ENCODE assay signal across 27 cellular contexts in genomic region chr3:63437858-63438257, GRCh38.
"Had no signal": no experiment of that assay in that cellular context is flagged by ENCODE, and none has a peak within 500 bp of the region (broad histone marks: within the 10 kb centered on the region; RNA-seq: fewer than 3 reads in every experiment).

No MANE protein-coding gene starts in this region.

- H3K4me1 Mint-ChIP-seq: mesothelial cell of epicardium had no signal

- H3K27ac Mint-ChIP-seq: dendritic cell treated with granulocyte-macrophage colony-stimulating factor and Interleukin-4, amounts not matched to agents 40 ng/mL and 50 ng/mL, for 4 days; effector memory CD8-positive, alpha-beta T cell; endodermal cell; mesothelial cell of epicardium had no signal

- H3K36me3 Mint-ChIP-seq: mesothelial cell of epicardium had no signal

- H3K27me3 Mint-ChIP-seq: dendritic cell treated with granulocyte-macrophage colony-stimulating factor and Interleukin-4, amounts not matched to agents 40 ng/mL and 50 ng/mL, for 4 days; effector memory CD8-positive, alpha-beta T cell had no signal

- H3K9me3 Mint-ChIP-seq: dendritic cell treated with granulocyte-macrophage colony-stimulating factor and Interleukin-4, amounts not matched to agents 40 ng/mL and 50 ng/mL, for 4 days; endodermal cell; mesothelial cell of epicardium had no signal

- H3K9me3 ChIP-seq: colonic mucosa, esophagus squamous epithelium, gastrocnemius medialis, heart right ventricle, left lung, lower lobe of right lung, mucosa of descending colon had no signal

- H3K36me3 ChIP-seq: colonic mucosa, esophagus squamous epithelium, gastrocnemius medialis, heart right ventricle, left lung, lower lobe of right lung had no signal

- H3K4me3 ChIP-seq: colonic mucosa, esophagus squamous epithelium, gastrocnemius medialis, heart right ventricle, left lung, lower lobe of right lung, mucosa of descending colon had no signal

- H3K27ac ChIP-seq: colonic mucosa, epithelial cell of prostate, esophagus squamous epithelium, gastrocnemius medialis, heart right ventricle, left lung, lower lobe of right lung had no signal

- H3K4me3 Mint-ChIP-seq: dendritic cell treated with granulocyte-macrophage colony-stimulating factor and Interleukin-4, amounts not matched to agents 40 ng/mL and 50 ng/mL, for 4 days; effector memory CD8-positive, alpha-beta T cell; endodermal cell; mesothelial cell of epicardium had no signal

- DNase-seq: colonic mucosa; cortex of kidney; effector CD8-positive, alpha-beta T cell; effector memory CD8-positive, alpha-beta T cell; endodermal cell; erythroblast; esophagus squamous epithelium; foreskin fibroblast; foreskin melanocyte; gastrocnemius medialis; glutamatergic neuron; head of caudate nucleus; heart right ventricle; hippocampal formation; left cardiac atrium; left lung; left ventricle myocardium superior; lower lobe of right lung; mesenchymal stem cell; mucosa of descending colon had no signal

- FAIRE-seq: endometrium, islet of Langerhans, keratinocyte had no signal

- H3K4me1 ChIP-seq: colonic mucosa, esophagus squamous epithelium, gastrocnemius medialis, heart right ventricle, left lung, lower lobe of right lung had no signal

- ATAC-seq: effector memory CD8-positive, alpha-beta T cell; esophagus mucosa; gastrocnemius medialis; heart right ventricle; left cardiac atrium; left lung; left ventricle myocardium superior; lower lobe of right lung; mucosa of descending colon had no signal

- H3K27me3 ChIP-seq: colonic mucosa, gastrocnemius medialis had no signal
